ENCODE assay signal across 8 cellular contexts in the genomic region with DNA sequence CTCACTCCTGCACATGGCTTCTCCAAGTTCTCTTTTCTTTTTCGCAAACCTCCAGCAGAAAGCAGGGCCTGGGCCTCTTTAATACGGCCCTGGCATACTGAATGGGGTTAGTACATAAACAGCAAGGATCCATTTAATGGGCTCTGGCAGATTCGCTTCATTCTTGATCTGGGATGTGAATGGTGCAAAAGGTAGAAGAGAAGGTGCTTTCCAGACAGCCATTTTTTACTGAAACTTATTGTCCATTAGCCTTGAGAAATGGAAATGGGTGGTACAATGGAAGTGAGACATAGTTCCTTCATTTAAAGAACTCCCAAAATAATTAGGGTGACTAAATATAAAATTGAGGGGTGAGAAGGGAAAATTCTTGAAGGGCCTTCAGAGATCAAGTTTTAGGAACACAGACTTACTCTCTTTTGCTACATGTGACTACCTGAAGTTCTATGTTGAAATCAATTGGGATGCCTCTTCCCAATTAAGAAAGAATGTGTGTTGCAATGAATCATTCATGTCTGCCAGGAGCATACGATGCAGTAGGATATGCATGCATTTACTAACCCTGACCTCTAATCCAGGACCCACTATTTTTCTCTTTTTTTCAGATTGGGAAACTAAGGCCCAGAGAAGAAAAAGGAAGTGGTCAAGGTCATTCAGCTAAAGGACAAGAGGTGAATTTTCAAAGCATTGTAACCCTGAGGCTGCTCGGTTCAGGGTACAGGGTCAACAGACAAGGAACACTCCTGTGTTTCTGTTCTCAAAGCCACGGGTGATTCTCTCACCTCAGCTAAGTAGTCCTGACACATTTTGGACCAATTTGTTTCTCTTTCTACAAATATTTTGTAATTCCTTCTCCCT.
DNase-seq lines count a peak whose midpoint lies in the region; ATAC-seq, FAIRE-seq and TF ChIP-seq lines count a peak whose summit lies in the region.
"Had no signal": no experiment of that assay in that cellular context is flagged by ENCODE, and none has a peak within 500 bp of the region (broad histone marks: within the 10 kb centered on the region; RNA-seq: fewer than 3 reads in every experiment).

No MANE protein-coding gene starts in this region.

- no peak overlapping the region for H2BK5ac ChIP-seq in neuronal stem cell (ENCODE audit: low read length)

- H3K27ac ChIP-seq in K562 (ENCODE audit: extremely low read depth, low read depth, low read length): no peak overlapping the region
- H3K27ac ChIP-seq in neuronal stem cell (replicated peaks; ENCODE audit: low read length): no peak overlapping the region

- H3K9me3 Mint-ChIP-seq in HFFc6: no peaks in the 10 kb centered on the region
- H3K9me3 Mint-ChIP-seq: activated B cell treated with CpG ODN at 0.5 μM for 24 hours had no signal

- peak; percentile 30 for ATAC-seq in GM18867 (IDR thresholded peaks at IDR 0.05; ENCODE audit: unreplicated experiment)
- no peak; the same call in 2 of the 3 replicates for ATAC-seq in K562

- H3K36me3 ChIP-seq in K562 (ENCODE audit: control insufficient read depth, insufficient read depth, low read length): no peaks in the 10 kb centered on the region
- H3K36me3 ChIP-seq in neuronal stem cell (replicated peaks in 1 of 2; ENCODE audit: control insufficient read depth in 2 of 2, insufficient read depth in 2 of 2, low read length in 2 of 2): no peaks in the 10 kb centered on the region

- 23% methylated on average over 6 of the region's 6 CpGs for WGBS in K562 (ENCODE audit: insufficient coverage, low coverage, missing lambda C conversion rate)
- no CpG with 5 or more reads among the region's 6 CpGs for WGBS in neuronal stem cell (ENCODE audit: extremely low coverage in 2 of 2, insufficient read length in 2 of 2, insufficient replicate concordance in 1 of 2), 2 donors

- no peak for TF ChIP-seq POLR2A in K562 (conservative IDR thresholded peaks at IDR 0.05)

- no peak overlapping the region for H3K4me3 Mint-ChIP-seq in HFFc6
- H3K4me3 Mint-ChIP-seq: activated B cell treated with CpG ODN at 0.5 μM for 24 hours had no signal

- H3K27me3 ChIP-seq in K562 (ENCODE audit: control insufficient read depth in 2 of 2, insufficient read depth in 2 of 2, low read length in 2 of 2) (no peaks in the 10 kb centered on the region), neuronal stem cell (ENCODE audit: control insufficient read depth in 3 of 3, insufficient read depth in 3 of 3, low read depth in 1 of 3, low read length in 3 of 3) (no peaks in the 10 kb centered on the region)

- CTCF ChIA-PET in K562 (lab: Yijun Ruan, JAX; ENCODE audit: low intra/inter-chr PET ratio): interaction anchor here (1.7 to 4.2 kb wide), 3 partner anchors 112 to 312 kb away, joined by 9 to 52 read pairs (median 11); no protein-coding TSS in a partner anchor
- CTCF ChIA-PET in HEK293T (lab: Yijun Ruan, JAX): interaction anchor here (0.5 to 1.8 kb wide), 12 partner anchors 46 to 888 kb away, joined by 3 to 8 read pairs (median 4); no protein-coding TSS in a partner anchor

- no peaks in the 10 kb centered on the region for H3K79me1 ChIP-seq in neuronal stem cell (ENCODE audit: low read depth, low read length)

- H3K27ac Mint-ChIP-seq in HFFc6: peak overlapping the region; percentile 46; the same call in 1 of the 2 replicates
- H3K27ac Mint-ChIP-seq: activated B cell treated with CpG ODN at 0.5 μM for 24 hours had no signal

- no peak for FAIRE-seq in K562 (lab: Jason Lieb, UNC)

- no peaks in the 10 kb centered on the region for H3K79me2 ChIP-seq in K562 (ENCODE audit: control insufficient read depth, insufficient read depth, low read length)

- H3K27me3 Mint-ChIP-seq in HFFc6 (ENCODE audit: insufficient read depth): peaks cover 3% of the 10 kb centered on the region; the same call in 1 of the 2 replicates

- H3K9me3 ChIP-seq in K562 (replicated peaks; ENCODE audit: control insufficient read depth, insufficient read depth, low read depth, low read length): no peaks in the 10 kb centered on the region
- H3K9me3 ChIP-seq in neuronal stem cell (replicated peaks in 1 of 2; ENCODE audit: control insufficient read depth in 2 of 2, insufficient read depth in 1 of 2, low read depth in 1 of 2, low read length in 2 of 2): peaks cover 2 to 6% of the 10 kb centered on the region in 2 donors

- POLR2A ChIA-PET in K562 (lab: Yijun Ruan, JAX): no interaction called here
- POLR2A ChIA-PET in HEK293T (lab: Yijun Ruan, JAX): interaction anchor here (1.0 kb wide), 1 partner anchor 8 kb away, joined by 3 read pairs; no protein-coding TSS in a partner anchor

- no peak overlapping the region for H2BK12ac ChIP-seq in neuronal stem cell (ENCODE audit: low read length)

- intact Hi-C loops in K562 (cut with micrococcal nuclease): loop anchor here (1.0 kb wide), 2 partner anchors 112 to 302 kb away; no protein-coding TSS in a partner anchor

- H2BK120ac ChIP-seq in neuronal stem cell (ENCODE audit: low read depth, low read length): no peak overlapping the region

- H3K4me3 ChIP-seq in K562: no peak overlapping the region
- H3K4me3 ChIP-seq in neuronal stem cell (ENCODE audit: low read length in 2 of 2): no peak overlapping the region

- H4K8ac ChIP-seq in neuronal stem cell (ENCODE audit: low read depth, low read length): no peak overlapping the region

- H3K14ac ChIP-seq in neuronal stem cell (ENCODE audit: low read length): no peak overlapping the region

- DNase-seq in HFFc6 (peak; percentile 16), K562 (ENCODE audit: extremely low read depth in 1 of 4, low spot score in 3 of 4) (no peak), neuronal stem cell (ENCODE audit: low spot score) (no peak), HUDEP-2 (lab: John Stamatoyannopoulos, UW; ENCODE audit: unreplicated experiment in 76 of 76) (no peak), DMS 273 treated with DMSO at 0.1 percent for 48 hours (lab: John Stamatoyannopoulos, UW) (no peak), HEK293T (ENCODE audit: extremely low spot score) (no peak)
- DNase-seq: activated B cell treated with CpG ODN at 0.5 μM for 24 hours had no signal

- H3K9me1 ChIP-seq in K562 (ENCODE audit: control insufficient read depth, insufficient read depth, low read length): no peaks in the 10 kb centered on the region

- H3K9ac ChIP-seq in K562 (ENCODE audit: insufficient read depth in 1 of 2, low read depth in 2 of 2, low read length in 2 of 2) (no peak overlapping the region), neuronal stem cell (ENCODE audit: low read depth, low read length, poor library complexity) (no peak overlapping the region)

- no peaks in the 10 kb centered on the region for H4K20me1 ChIP-seq in K562 (replicated peaks; ENCODE audit: control insufficient read depth, insufficient read depth, low read length)

- no peaks in the 10 kb centered on the region for H3K36me3 Mint-ChIP-seq in HFFc6 (ENCODE audit: low read depth)

- H2AFZ ChIP-seq in K562 (ENCODE audit: low read depth, low read length): no peak overlapping the region
- peak overlapping the region; percentile 78 for H2AFZ ChIP-seq in neuronal stem cell (ENCODE audit: low read length)

- H3K23ac ChIP-seq in neuronal stem cell (ENCODE audit: low read depth, low read length, poor library complexity): no peak overlapping the region

- TF ChIP-seq CTCF in HFFc6 (IDR thresholded peaks at IDR 0.05): no peak
- no peak for TF ChIP-seq CTCF in K562 (IDR thresholded peaks at IDR 0.05 in 2 of 3, conservative IDR thresholded peaks at IDR 0.05 in 1 of 3; ENCODE audit: insufficient read depth in 2 of 3, low read depth in 1 of 3, low read length in 3 of 3)

- no peak overlapping the region for H4K91ac ChIP-seq in neuronal stem cell (ENCODE audit: low read depth, low read length, poor library complexity)

- TF ChIP-seq EP300 in K562 (IDR thresholded peaks at IDR 0.05; ENCODE audit: low read length): no peak

- H3K4me1 Mint-ChIP-seq in HFFc6 (ENCODE audit: low read depth): peaks cover 24% of the 10 kb centered on the region
- H3K4me1 Mint-ChIP-seq: activated B cell treated with CpG ODN at 0.5 μM for 24 hours had no signal

- H2BK15ac ChIP-seq in neuronal stem cell (ENCODE audit: low read length): no peak overlapping the region

- no peak for TF ChIP-seq RAD21 in K562 (CRISPR knock-in tag; conservative IDR thresholded peaks at IDR 0.05 in 1 of 2, IDR thresholded peaks at IDR 0.05 in 1 of 2)

- BruUV-seq in K562 (replicated peaks; lab: Mats Ljungman, UMichigan): no TSS peak

- H3K18ac ChIP-seq in neuronal stem cell (ENCODE audit: low read length): no peak overlapping the region

- in situ Hi-C loops in K562 (cut with MboI): loop anchor here (5.0 to 10.0 kb wide), 3 partner anchors 70 to 298 kb away; no protein-coding TSS in a partner anchor

- no peak overlapping the region for H2AK5ac ChIP-seq in neuronal stem cell (ENCODE audit: low read depth, low read length)

- peaks cover 2 to 12% of the 10 kb centered on the region in 2 experiments; a peak in 2 of 5 replicates for H3K4me1 ChIP-seq in K562 (replicated peaks in 1 of 2; ENCODE audit: control insufficient read depth in 2 of 2, insufficient read depth in 2 of 2, low read length in 2 of 2)
- no peaks in the 10 kb centered on the region for H3K4me1 ChIP-seq in neuronal stem cell (ENCODE audit: control insufficient read depth in 2 of 2, insufficient read depth in 1 of 2, low read depth in 1 of 2, low read length in 2 of 2)

- H3K4me2 ChIP-seq in K562 (ENCODE audit: insufficient read depth, low read length) (no peak overlapping the region), neuronal stem cell (ENCODE audit: insufficient read depth, low read length, poor library complexity, severe bottlenecking) (no peak overlapping the region)

- H3K4ac ChIP-seq in neuronal stem cell (ENCODE audit: low read length): no peak overlapping the region

TF ChIP-seq in K562, 482 proteins besides CTCF, POLR2A, EP300 and RAD21:
- TF ChIP-seq CEBPB (tag; IDR thresholded peaks at IDR 0.05): 0 out of 2 replicates have a peak, but pooled peaks have one; percentile 11
- no peak for TF ChIP-seq BDP1 (IDR thresholded peaks at IDR 0.05; ENCODE audit: insufficient read depth, insufficient read length)

TF ChIP-seq in HEK293T, 16 proteins besides CTCF, POLR2A, EP300 and RAD21 (continues in another document):
- TF ChIP-seq SP1 (IDR thresholded peaks at IDR 0.05) (no peak), TARDBP (IDR thresholded peaks at IDR 0.05) (no peak), ELF4 (IDR thresholded peaks at IDR 0.05) (no peak), ZNF384 (IDR thresholded peaks at IDR 0.05) (no peak), SUZ12 (IDR thresholded peaks at IDR 0.05) (no peak), L3MBTL2 (conservative IDR thresholded peaks at IDR 0.05) (no peak), CTBP1 (IDR thresholded peaks at IDR 0.05; ENCODE audit: borderline replicate concordance) (no peak), FOXK2 (IDR thresholded peaks at IDR 0.05) (no peak), HDGF (IDR thresholded peaks at IDR 0.05; ENCODE audit: borderline replicate concordance) (no peak)
